In genomic region chr7:121832347-121832746, GRCh38 we compare ENCODE assay signal across 18 cellular contexts. TPM values are rescaled to one million over a fixed set of nuclear protein-coding genes. Genes with fewer than 3 reads are reported as not detected.
DNase-seq lines count a peak whose midpoint lies in the region; ATAC-seq and TF ChIP-seq lines count a peak whose summit lies in the region.
"Had no signal": no experiment of that assay in that cellular context is flagged by ENCODE, and none has a peak within 500 bp of the region (broad histone marks: within the 10 kb centered on the region; RNA-seq: fewer than 3 reads in every experiment).

No MANE protein-coding gene starts in this region.

- no peaks in the 10 kb centered on the region for H3K27me3 ChIP-seq in body of pancreas
- peaks cover 10% of the 10 kb centered on the region for H3K27me3 ChIP-seq in endodermal cell (ENCODE audit: control insufficient read depth, insufficient read depth, low read length, poor library complexity, severe bottlenecking)

- TF ChIP-seq CTCF in body of pancreas (IDR thresholded peaks at IDR 0.05) (no peak), endodermal cell (conservative IDR thresholded peaks at IDR 0.05) (no peak)

- peaks cover 6% of the 10 kb centered on the region for H3K4me1 Mint-ChIP-seq in endodermal cell
- H3K4me1 Mint-ChIP-seq: activated CD4-positive, alpha-beta memory T cell treated with anti-CD3 and anti-CD28 coated beads, Interleukin-2, amount 10 ng/mL, durations not matched to agents 7 days and 5 days; stimulated activated memory B cell treated with anti-CD40 and anti-IgM and Interleukin-4, amounts not matched to agents 10 μg/mL and 1 μg/mL and 100 μg/mL, for 72 hours had no signal

- H3K9me3 Mint-ChIP-seq in endodermal cell = no peaks in the 10 kb centered on the region
- H3K9me3 Mint-ChIP-seq: dendritic cell treated with granulocyte-macrophage colony-stimulating factor and Interleukin-4, amounts not matched to agents 40 ng/mL and 50 ng/mL, for 4 days had no signal

- H3K36me3 ChIP-seq in body of pancreas (replicated peaks in 1 of 2; ENCODE audit: insufficient read depth in 1 of 2, low read depth in 2 of 2) = no peaks in the 10 kb centered on the region
- H3K36me3 ChIP-seq in endodermal cell (ENCODE audit: control insufficient read depth, insufficient read depth, low read length) = no peaks in the 10 kb centered on the region

- H3K27ac ChIP-seq in body of pancreas (peak overlapping the region in 1 of 4 donors; percentile 8), endodermal cell (ENCODE audit: low read depth, low read length) (no peak overlapping the region)

- H3K9ac ChIP-seq in endodermal cell (ENCODE audit: extremely low read depth, low read length, poor library complexity, severe bottlenecking) = no peak overlapping the region

- ATAC-seq in body of pancreas = peak; percentile 59
- ATAC-seq: stimulated activated memory B cell treated with anti-CD40 and anti-IgM and Interleukin-4, amounts not matched to agents 10 μg/mL and 1 μg/mL and 100 μg/mL, for 72 hours had no signal

- no peak overlapping the region for H3K27ac Mint-ChIP-seq in endodermal cell
- H3K27ac Mint-ChIP-seq: activated CD4-positive, alpha-beta memory T cell treated with anti-CD3 and anti-CD28 coated beads, Interleukin-2, amount 10 ng/mL, durations not matched to agents 7 days and 5 days; dendritic cell treated with granulocyte-macrophage colony-stimulating factor and Interleukin-4, amounts not matched to agents 40 ng/mL and 50 ng/mL, for 4 days; stimulated activated memory B cell treated with anti-CD40 and anti-IgM and Interleukin-4, amounts not matched to agents 10 μg/mL and 1 μg/mL and 100 μg/mL, for 72 hours had no signal

- no peak overlapping the region for H3K4me3 ChIP-seq in body of pancreas
- H3K4me3 ChIP-seq in endodermal cell (ENCODE audit: low read length) = no peak overlapping the region
- H3K4me3 ChIP-seq: smooth muscle cell had no signal

- peak; percentile 48 for DNase-seq in COLO829 (ENCODE audit: low spot score)
- peak; percentile 51 for DNase-seq in NCI-H2029 treated with DMSO at 0.1 percent for 48 hours (lab: John Stamatoyannopoulos, UW)
- DNase-seq in body of pancreas = peak; percentile 33 to 73 (median 46)
- peak in 32 of 56 donors; percentile 2 to 59 (median 16) for DNase-seq in nucleus accumbens (lab: John Stamatoyannopoulos, UW)
- DNase-seq in HK-2 (ENCODE audit: unreplicated experiment) = no peak
- DNase-seq in activated gamma-delta T cell (lab: John Stamatoyannopoulos, UW) = no peak
- DNase-seq in endodermal cell = no peak
- no peak for DNase-seq in activated naive CD4-positive, alpha-beta T cell treated with Interleukin-2 at 50 U/mL for 16 hours
- DNase-seq: activated CD4-positive, alpha-beta memory T cell treated with anti-CD3 and anti-CD28 coated beads, Interleukin-2, amount 10 ng/mL, durations not matched to agents 7 days and 5 days; Calu3; GF-D8; MV-4-11; NCI-H526 treated with DMSO at 0.1 percent for 48 hours had no signal

- H3K36me3 Mint-ChIP-seq in endodermal cell (ENCODE audit: low read depth) = no peaks in the 10 kb centered on the region
- H3K36me3 Mint-ChIP-seq: stimulated activated memory B cell treated with anti-CD40 and anti-IgM and Interleukin-4, amounts not matched to agents 10 μg/mL and 1 μg/mL and 100 μg/mL, for 72 hours had no signal

- H3K4me3 Mint-ChIP-seq in endodermal cell = no peak overlapping the region
- H3K4me3 Mint-ChIP-seq: activated CD4-positive, alpha-beta memory T cell treated with anti-CD3 and anti-CD28 coated beads, Interleukin-2, amount 10 ng/mL, durations not matched to agents 7 days and 5 days; dendritic cell treated with granulocyte-macrophage colony-stimulating factor and Interleukin-4, amounts not matched to agents 40 ng/mL and 50 ng/mL, for 4 days; stimulated activated memory B cell treated with anti-CD40 and anti-IgM and Interleukin-4, amounts not matched to agents 10 μg/mL and 1 μg/mL and 100 μg/mL, for 72 hours had no signal

- H3K27me3 Mint-ChIP-seq in endodermal cell (ENCODE audit: insufficient read depth) = peaks cover 4% of the 10 kb centered on the region
- H3K27me3 Mint-ChIP-seq: activated CD4-positive, alpha-beta memory T cell treated with anti-CD3 and anti-CD28 coated beads, Interleukin-2, amount 10 ng/mL, durations not matched to agents 7 days and 5 days; dendritic cell treated with granulocyte-macrophage colony-stimulating factor and Interleukin-4, amounts not matched to agents 40 ng/mL and 50 ng/mL, for 4 days; stimulated activated memory B cell treated with anti-CD40 and anti-IgM and Interleukin-4, amounts not matched to agents 10 μg/mL and 1 μg/mL and 100 μg/mL, for 72 hours had no signal

- H3K4me1 ChIP-seq in body of pancreas = peaks cover 8% of the 10 kb centered on the region
- H3K4me1 ChIP-seq in endodermal cell (ENCODE audit: control insufficient read depth, insufficient read depth, low read length) = no peaks in the 10 kb centered on the region

- H3K9me3 ChIP-seq in body of pancreas = no peaks in the 10 kb centered on the region
- no peaks in the 10 kb centered on the region for H3K9me3 ChIP-seq in endodermal cell (ENCODE audit: control insufficient read depth, low read length)

- intact Hi-C loops in body of pancreas (cut with DNase I) = no loop called here

- WGBS in body of pancreas, 2 donors = 25 to 34% methylated on average over 8 of the region's 8 CpGs
- WGBS in endodermal cell (ENCODE audit: insufficient coverage in 1 of 2, insufficient read length in 1 of 2), 2 experiments = 92 to 94% methylated on average over 5 to 8 of the region's 8 CpGs

- no peak for TF ChIP-seq POLR2A in body of pancreas (IDR thresholded peaks at IDR 0.05)

RNA-seq across cellular contexts. Expression of gene PTPRZ1, which starts 40.6 kb away (rescaled TPM):
- total RNA-seq in body of pancreas (10 to 100 TPM in 1 of 2 donors, 1 to 10 TPM in 1; 1.6 to 18.5 TPM), endodermal cell (10 to 100 TPM; 18.0 to 57.4 TPM)
- 111 TPM for polyA plus RNA-seq in endodermal cell (2013, experiment 1 of 2)
- polyA plus RNA-seq in endodermal cell (2013, experiment 2 of 2) = 96.9 TPM
- total RNA-seq: activated CD4-positive, alpha-beta memory T cell treated with anti-CD3 and anti-CD28 coated beads, Interleukin-2, amount 10 ng/mL, durations not matched to agents 7 days and 5 days; mononuclear cell; osteoblast had no signal

Comparison
In these comparisons a context has a peak if more than half of its experiments do, and no peak if none do; other contexts are left out.
1. DNase-seq: peak in COLO829 (single experiment), NCI-H2029 treated with DMSO at 0.1 percent for 48 hours (single experiment), body of pancreas (4 of 4) and nucleus accumbens (32 of 56); none in HK-2 (single experiment), activated gamma-delta T cell (single experiment), endodermal cell (single experiment) and activated naive CD4-positive, alpha-beta T cell treated with Interleukin-2 at 50 U/mL for 16 hours (single experiment).